Comparison of ENCODE assay signal across 8 cellular contexts in the genomic region with DNA sequence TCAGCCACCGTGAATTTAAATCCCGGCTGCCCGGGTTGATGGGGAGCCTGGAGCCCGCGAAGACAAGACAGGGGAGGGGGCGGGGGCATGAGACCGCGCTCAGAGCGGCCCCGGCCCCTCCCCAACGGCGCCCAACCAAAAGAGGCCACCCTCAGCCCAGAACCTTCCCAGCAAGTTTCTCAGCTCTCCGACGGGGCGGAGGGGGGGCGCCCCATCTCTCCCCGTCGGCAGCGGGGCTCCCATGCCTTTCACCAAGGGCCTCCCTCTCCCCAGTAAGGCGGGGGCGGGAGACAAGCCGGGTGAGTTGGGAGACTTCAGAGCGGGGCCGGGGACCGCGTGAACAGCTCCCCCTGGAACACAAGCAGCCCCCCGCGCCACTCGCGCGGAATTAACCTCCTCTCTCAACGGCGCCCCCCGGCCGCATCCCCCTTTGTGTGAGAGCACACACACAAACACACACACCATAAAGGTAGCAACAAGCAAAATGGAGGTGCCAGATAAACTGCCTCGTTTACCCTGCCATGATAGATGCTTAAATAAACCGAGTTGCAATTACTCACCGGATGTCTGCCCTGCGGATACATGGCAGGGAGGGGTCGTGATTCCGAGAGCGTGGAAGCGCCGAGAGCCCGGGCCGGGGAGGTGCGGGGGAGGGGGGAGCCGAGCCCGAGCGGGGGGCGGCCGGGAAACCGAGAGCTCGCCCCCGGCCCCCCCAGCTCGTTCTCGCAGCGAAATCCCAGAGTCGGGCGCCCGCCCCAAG. TPM values are rescaled to one million over a fixed set of nuclear protein-coding genes. Genes with fewer than 3 reads are reported as not detected.
DNase-seq lines count a peak whose midpoint lies in the region; ATAC-seq and TF ChIP-seq lines count a peak whose summit lies in the region.

No MANE protein-coding gene starts in this region.

- peak overlapping the region; percentile 80 to 91 for H3K4me3 ChIP-seq in muscle layer of duodenum (ENCODE audit: low read depth in 1 of 2, low read length in 2 of 2)
- H3K4me3 ChIP-seq in stomach, result peak overlapping the region; percentile 92 to 98 (median 96)

- H3K4me1 ChIP-seq in muscle layer of duodenum (ENCODE audit: control insufficient read depth in 1 of 2, insufficient read depth in 2 of 2, low read length in 2 of 2), result peaks cover 21 to 54% of the 10 kb centered on the region in 2 donors
- peaks cover 62 to 75% (median 72%) of the 10 kb centered on the region in 4 donors for H3K4me1 ChIP-seq in stomach

- peak overlapping the region; percentile 56 for H3K27ac ChIP-seq in muscle layer of duodenum (ENCODE audit: low read length)
- H3K27ac ChIP-seq in stomach, result peak overlapping the region; percentile 92 to 99 (median 97)

- H3K9me3 ChIP-seq in muscle layer of duodenum (ENCODE audit: control insufficient read depth in 1 of 2, low read length in 2 of 2), result no peaks in the 10 kb centered on the region
- no peaks in the 10 kb centered on the region for H3K9me3 ChIP-seq in stomach

- TF ChIP-seq CTCF in stomach (IDR thresholded peaks at IDR 0.05), result no peak

- intact Hi-C loops in stomach (cut with DNase I; ENCODE audit: low total_unique reads), result no loop called here

- WGBS in stomach, 5 donors, result 0 to 1% (median 1%) methylated on average over 11 to 61 of the region's 61 CpGs

- DNase-seq in EL (peak; percentile 60), LHCN-M2 (ENCODE audit: low read depth) (peak; percentile 48), stomach (peak; percentile 47), KG1 (lab: John Stamatoyannopoulos, UW) (no peak)
- DNase-seq in activated CD4-positive, alpha-beta T cell treated with anti-CD3 and anti-CD28 coated beads for 48 hours, result peak; percentile 73
- DNase-seq in effector CD4-positive, alpha-beta T cell, result peak; percentile 40

- H3K27me3 ChIP-seq in muscle layer of duodenum (ENCODE audit: low read depth, low read length) (no peaks in the 10 kb centered on the region), stomach (no peaks in the 10 kb centered on the region)

- no peak for TF ChIP-seq POLR2A in stomach (IDR thresholded peaks at IDR 0.05)

- H3K36me3 ChIP-seq in muscle layer of duodenum (ENCODE audit: control insufficient read depth in 1 of 2, insufficient read depth in 2 of 2, low read length in 2 of 2) (peaks cover 0 to 5% of the 10 kb centered on the region in 2 donors), stomach (peaks cover 0 to 10% (median 1%) of the 10 kb centered on the region in 4 donors)

- TF ChIP-seq EP300 in stomach (IDR thresholded peaks at IDR 0.05), result no peak

- no peak for ATAC-seq in GM21423 (IDR thresholded peaks at IDR 0.05; ENCODE audit: unreplicated experiment)

RNA-seq across cellular contexts. Expression of a gene that starts 1.3 kb away (rescaled TPM):
- total RNA-seq in LHCN-M2 (2014; rRNA removed) (22.3 and 23.6 TPM in 2 replicates), stomach (100 to 1,000 TPM in 3 of 5 donors, 10 to 100 TPM in 2; 18.9 to 186 (median 103) TPM)
- polyA plus RNA-seq in LHCN-M2 (2012), result 8.1 TPM
- 10 to 100 TPM; 13.3 to 21.5 (median 21.0) TPM for polyA plus RNA-seq in stomach
